In the genomic region with DNA sequence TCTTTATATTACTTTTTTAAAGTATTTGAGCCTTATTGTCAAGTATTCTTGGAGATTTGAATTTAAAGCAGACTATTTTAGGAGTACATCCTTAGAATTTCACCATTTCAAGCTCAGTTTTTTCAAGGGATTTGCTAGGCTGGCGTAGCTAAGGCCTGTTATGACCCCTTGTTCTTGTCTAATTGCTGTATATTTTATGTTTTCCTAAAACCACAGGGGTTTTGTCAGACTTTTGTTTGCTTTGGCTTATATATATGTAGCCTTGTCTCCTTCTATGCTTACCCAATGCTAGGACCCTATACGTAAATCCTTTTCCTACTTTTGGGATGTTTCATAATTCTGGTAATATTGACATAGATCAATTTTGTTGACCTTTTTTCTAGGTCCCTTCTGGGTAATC, we compare ENCODE assay signal across 15 cellular contexts.
"Had no signal": no experiment of that assay in that cellular context is flagged by ENCODE, and none has a peak within 500 bp of the region (broad histone marks: within the 10 kb centered on the region; RNA-seq: fewer than 3 reads in every experiment).

No MANE protein-coding gene starts in this region.

- FAIRE-seq: keratinocyte, TTC549 had no signal

- H3K36me3 Mint-ChIP-seq: activated naive CD8-positive, alpha-beta T cell treated with anti-CD3 and anti-CD28 coated beads for 36 hours; memory B cell had no signal

- H3K27ac Mint-ChIP-seq: activated naive CD8-positive, alpha-beta T cell treated with anti-CD3 and anti-CD28 coated beads for 36 hours; memory B cell; stimulated activated naive CD8-positive, alpha-beta T cell treated with anti-CD3 and anti-CD28 coated beads, Interleukin-15, Interleukin-2, amounts not matched to agents 100 ng/mL and 50 ng/mL, for 24 hours had no signal

- H3K9me3 ChIP-seq: heart left ventricle, tibial artery had no signal

- H3K4me1 ChIP-seq: tibial artery had no signal

- H3K27ac ChIP-seq: heart left ventricle, tibial artery, WERI-Rb-1 had no signal

- H3K27me3 Mint-ChIP-seq: activated naive CD8-positive, alpha-beta T cell treated with anti-CD3 and anti-CD28 coated beads for 36 hours; memory B cell; stimulated activated naive CD8-positive, alpha-beta T cell treated with anti-CD3 and anti-CD28 coated beads, Interleukin-15, Interleukin-2, amounts not matched to agents 100 ng/mL and 50 ng/mL, for 24 hours had no signal

- ATAC-seq: heart left ventricle, left colon had no signal

- H3K27me3 ChIP-seq: heart left ventricle, tibial artery had no signal

- H3K4me3 Mint-ChIP-seq: activated naive CD8-positive, alpha-beta T cell treated with anti-CD3 and anti-CD28 coated beads for 36 hours; memory B cell; stimulated activated naive CD8-positive, alpha-beta T cell treated with anti-CD3 and anti-CD28 coated beads, Interleukin-15, Interleukin-2, amounts not matched to agents 100 ng/mL and 50 ng/mL, for 24 hours had no signal

- H3K36me3 ChIP-seq: heart left ventricle, tibial artery, WERI-Rb-1 had no signal

- DNase-seq: activated CD4-positive, alpha-beta T cell treated with anti-CD3 and anti-CD28 coated beads, Interleukin-2, amount 50 U/mL, for 48 hours; activated CD4-positive, CD25-positive, alpha-beta regulatory T cell treated with anti-CD3 and anti-CD28 coated beads, Interleukin-2, amount 50 U/mL, for 72 hours; activated naive CD4-positive, alpha-beta T cell treated with Interleukin-2 at 50 U/mL for 16 hours; activated naive CD8-positive, alpha-beta T cell treated with anti-CD3 and anti-CD28 coated beads for 36 hours; activated T-cell treated with anti-CD3 and anti-CD28 coated beads, Interleukin-2, amount 50 U/mL, for 48 hours; heart left ventricle; left colon; stimulated activated CD4-positive, alpha-beta T cell treated with anti-CD3 and anti-CD28 coated beads, Interleukin-1b, Interleukin-23, amount 100 ng/mL, for 48 hours; T-helper 1 cell; tibial artery; WERI-Rb-1 had no signal

- H3K4me3 ChIP-seq: heart left ventricle, tibial artery had no signal

- H3K4me1 Mint-ChIP-seq: activated naive CD8-positive, alpha-beta T cell treated with anti-CD3 and anti-CD28 coated beads for 36 hours; memory B cell had no signal

- H3K9me3 Mint-ChIP-seq: activated naive CD8-positive, alpha-beta T cell treated with anti-CD3 and anti-CD28 coated beads for 36 hours; stimulated activated naive CD8-positive, alpha-beta T cell treated with anti-CD3 and anti-CD28 coated beads, Interleukin-15, Interleukin-2, amounts not matched to agents 100 ng/mL and 50 ng/mL, for 24 hours had no signal
